1 cellular context compared by ENCODE assay signal in genomic region chr10:117000580-117000979, GRCh38.
TF ChIP-seq lines count a peak whose summit lies in the region.

No MANE protein-coding gene starts in this region.

TF ChIP-seq in HCT116, 20 proteins besides CTCF, POLR2A, EP300 and RAD21 (continued from another document):
- TF ChIP-seq ZBTB33 (IDR thresholded peaks at IDR 0.05; ENCODE audit: extremely low read depth, insufficient replicate concordance, low read length) (no peak), SP1 (IDR thresholded peaks at IDR 0.05; ENCODE audit: low read depth) (no peak), YY1 (IDR thresholded peaks at IDR 0.05; ENCODE audit: extremely low read depth, insufficient replicate concordance, low read depth, low read length) (no peak), ZNF274 (IDR thresholded peaks at IDR 0.05; ENCODE audit: low read depth, low read length) (no peak), EZH2 (IDR thresholded peaks at IDR 0.05) (no peak), JUND (IDR thresholded peaks at IDR 0.05) (no peak), ZFX (IDR thresholded peaks at IDR 0.05) (no peak)
